ENCODE assay signal across 28 cellular contexts in genomic region chr20:1199981-1200380, GRCh38. TPM values are rescaled to one million over a fixed set of nuclear protein-coding genes. Genes with fewer than 3 reads are reported as not detected.
A peak's percentile ranks its signal among the peaks of the same experiment; 100 is the strongest.
DNase-seq lines count a peak whose midpoint lies in the region; ATAC-seq and TF ChIP-seq lines count a peak whose summit lies in the region.
"Had no signal": no experiment of that assay in that cellular context is flagged by ENCODE, and none has a peak within 500 bp of the region (broad histone marks: within the 10 kb centered on the region; RNA-seq: fewer than 3 reads in every experiment).

No MANE protein-coding gene starts in this region.

- H3K36me3 ChIP-seq in DND-41 (ENCODE audit: insufficient read depth, low read length) (no peaks in the 10 kb centered on the region), upper lobe of right lung (no peaks in the 10 kb centered on the region), Peyer's patch (no peaks in the 10 kb centered on the region)
- H3K36me3 ChIP-seq: BLaER1, HAP-1 had no signal

- CTCF ChIA-PET in activated CD8-positive, alpha-beta T cell treated with anti-CD3 and anti-CD28 coated beads, Interleukin-2, amount 10 ng/mL, durations not matched to agents 7 days and 5 days (lab: Charles Lee), result interaction anchor here (1.4 to 1.6 kb wide), 2 partner anchors 10 to 13 kb away, joined by 3 to 9 read pairs; no protein-coding TSS in a partner anchor
- CTCF ChIA-PET in activated CD8-positive, alpha-beta T cell treated with anti-CD3 and anti-CD28 coated beads for 36 hours (lab: Charles Lee), result interaction anchor here (1.2 to 2.7 kb wide), 4 partner anchors 12 to 227 kb away, joined by 3 to 11 read pairs (median 3); no protein-coding TSS in a partner anchor

- TF ChIP-seq POLR2A in Peyer's patch (IDR thresholded peaks at IDR 0.05), result no peak

- H3K4me3 Mint-ChIP-seq in activated CD8-positive, alpha-beta T cell treated with anti-CD3 and anti-CD28 coated beads, Interleukin-2, amount 10 ng/mL, durations not matched to agents 7 days and 5 days, result no peak overlapping the region
- H3K4me3 Mint-ChIP-seq in activated CD8-positive, alpha-beta T cell treated with anti-CD3 and anti-CD28 coated beads for 36 hours, result no peak overlapping the region
- H3K4me3 Mint-ChIP-seq: CD4-positive, alpha-beta memory T cell; GM23338; HFFc6 had no signal

- no peak for DNase-seq in activated CD8-positive, alpha-beta T cell treated with anti-CD3 and anti-CD28 coated beads, Interleukin-2, amount 10 ng/mL, durations not matched to agents 7 days and 5 days
- DNase-seq in activated CD8-positive, alpha-beta T cell treated with anti-CD3 and anti-CD28 coated beads for 36 hours, result no peak
- DNase-seq in DND-41 (no peak), dermis blood vessel endothelial cell (peak; percentile 30), upper lobe of right lung (no peak), Peyer's patch (no peak), GM20000 (ENCODE audit: low spot score) (no peak)
- DNase-seq: CD4-positive, alpha-beta memory T cell; COR-L47; DMS53; HFFc6; NCI-H1092 treated with DMSO at 0.1 percent for 48 hours; NCI-H1436; NCI-H187; NCI-H2081 treated with DMSO at 0.1 percent for 48 hours; NCI-H2171; NCI-H226; NCI-H510A; NCI-H69; SIG-M5 had no signal

- peaks cover 11% of the 10 kb centered on the region for H3K4me1 Mint-ChIP-seq in activated CD8-positive, alpha-beta T cell treated with anti-CD3 and anti-CD28 coated beads, Interleukin-2, amount 10 ng/mL, durations not matched to agents 7 days and 5 days (ENCODE audit: low read depth)
- H3K4me1 Mint-ChIP-seq in activated CD8-positive, alpha-beta T cell treated with anti-CD3 and anti-CD28 coated beads for 36 hours (ENCODE audit: low read depth), result peaks cover 4% of the 10 kb centered on the region
- H3K4me1 Mint-ChIP-seq: GM23338 had no signal

- no peak overlapping the region for H3K4me2 ChIP-seq in DND-41 (ENCODE audit: insufficient read depth, low read length)
- H3K4me2 ChIP-seq: BLaER1, GM23338, KMS-11 had no signal

- ATAC-seq in activated CD8-positive, alpha-beta T cell treated with anti-CD3 and anti-CD28 coated beads, Interleukin-2, amount 10 ng/mL, durations not matched to agents 7 days and 5 days, result peak; percentile 51
- no peak for ATAC-seq in activated CD8-positive, alpha-beta T cell treated with anti-CD3 and anti-CD28 coated beads for 36 hours
- ATAC-seq in DND-41 (ENCODE audit: insufficient read depth, low read depth), result 0 out of 3 replicates have a peak, but pooled peaks have one; percentile 40
- no peak for ATAC-seq in upper lobe of right lung
- ATAC-seq: GM23338, Panc1 had no signal

- no peaks in the 10 kb centered on the region for H3K79me2 ChIP-seq in DND-41 (ENCODE audit: insufficient read depth, low read length)

- no peaks in the 10 kb centered on the region for H3K36me3 Mint-ChIP-seq in activated CD8-positive, alpha-beta T cell treated with anti-CD3 and anti-CD28 coated beads, Interleukin-2, amount 10 ng/mL, durations not matched to agents 7 days and 5 days (ENCODE audit: low read depth)
- no peaks in the 10 kb centered on the region for H3K36me3 Mint-ChIP-seq in activated CD8-positive, alpha-beta T cell treated with anti-CD3 and anti-CD28 coated beads for 36 hours (ENCODE audit: low read depth)
- H3K36me3 Mint-ChIP-seq: CD4-positive, alpha-beta memory T cell had no signal

- H3K9ac ChIP-seq in DND-41 (ENCODE audit: low read depth, low read length), result no peak overlapping the region
- H3K9ac ChIP-seq: BLaER1, KMS-11 had no signal

- no peak for TF ChIP-seq CTCF in activated CD8-positive, alpha-beta T cell treated with anti-CD3 and anti-CD28 coated beads for 36 hours (IDR thresholded peaks at IDR 0.05)
- TF ChIP-seq CTCF in DND-41 (IDR thresholded peaks at IDR 0.05; ENCODE audit: borderline replicate concordance, extremely low read depth, low read length, poor library complexity, severe bottlenecking), result no peak
- no peak for TF ChIP-seq CTCF in upper lobe of right lung (IDR thresholded peaks at IDR 0.05)
- TF ChIP-seq CTCF in Peyer's patch (IDR thresholded peaks at IDR 0.05), result no peak
- no peak for TF ChIP-seq CTCF in GM20000 (IDR thresholded peaks at IDR 0.05; ENCODE audit: extremely low read depth, missing control alignments)

- no peaks in the 10 kb centered on the region for H3K4me1 ChIP-seq in DND-41 (ENCODE audit: insufficient read depth, low read length)
- peaks cover 9% of the 10 kb centered on the region for H3K4me1 ChIP-seq in upper lobe of right lung
- peaks cover 0 to 15% (median 0%) of the 10 kb centered on the region in 4 donors for H3K4me1 ChIP-seq in Peyer's patch
- H3K4me1 ChIP-seq: BLaER1, HAP-1 had no signal

- no peak overlapping the region for H3K27ac ChIP-seq in DND-41 (ENCODE audit: low read length)
- peak overlapping the region; percentile 78 for H3K27ac ChIP-seq in upper lobe of right lung
- no peak overlapping the region for H3K27ac ChIP-seq in Peyer's patch
- H3K27ac ChIP-seq: BLaER1, KMS-11, SK-N-MC had no signal

- no peaks in the 10 kb centered on the region for H3K27me3 ChIP-seq in DND-41 (ENCODE audit: insufficient read depth, low read length, poor library complexity)
- H3K27me3 ChIP-seq in upper lobe of right lung, result no peaks in the 10 kb centered on the region
- no peaks in the 10 kb centered on the region for H3K27me3 ChIP-seq in Peyer's patch
- H3K27me3 ChIP-seq: BLaER1 had no signal

- H2AFZ ChIP-seq in DND-41 (ENCODE audit: low read depth, low read length), result no peak overlapping the region
- H2AFZ ChIP-seq: GM23338 had no signal

- no peaks in the 10 kb centered on the region for H3K9me3 Mint-ChIP-seq in activated CD8-positive, alpha-beta T cell treated with anti-CD3 and anti-CD28 coated beads, Interleukin-2, amount 10 ng/mL, durations not matched to agents 7 days and 5 days (ENCODE audit: insufficient read depth)
- peaks cover 7% of the 10 kb centered on the region for H3K9me3 Mint-ChIP-seq in activated CD8-positive, alpha-beta T cell treated with anti-CD3 and anti-CD28 coated beads for 36 hours
- H3K9me3 Mint-ChIP-seq: GM23338, HFFc6 had no signal

- H3K4me3 ChIP-seq in DND-41 (ENCODE audit: low read depth in 1 of 2, low read length in 2 of 2) (no peak overlapping the region), upper lobe of right lung (no peak overlapping the region), Peyer's patch (no peak overlapping the region)
- H3K4me3 ChIP-seq: BLaER1, GM23338, HAP-1, SK-N-MC had no signal

- H3K9me3 ChIP-seq in DND-41 (ENCODE audit: insufficient read depth, low read length, severe bottlenecking) (peaks cover 2% of the 10 kb centered on the region), upper lobe of right lung (no peaks in the 10 kb centered on the region), Peyer's patch (no peaks in the 10 kb centered on the region)
- H3K9me3 ChIP-seq: BLaER1, HAP-1 had no signal

- H3K27me3 Mint-ChIP-seq in activated CD8-positive, alpha-beta T cell treated with anti-CD3 and anti-CD28 coated beads, Interleukin-2, amount 10 ng/mL, durations not matched to agents 7 days and 5 days (ENCODE audit: low read depth), result peaks cover 4% of the 10 kb centered on the region
- H3K27me3 Mint-ChIP-seq in activated CD8-positive, alpha-beta T cell treated with anti-CD3 and anti-CD28 coated beads for 36 hours, result no peaks in the 10 kb centered on the region

- H4K20me1 ChIP-seq in DND-41 (ENCODE audit: insufficient read depth, low read length), result 0 out of 2 replicates have a peak, but pooled peaks cover 4% of the 10 kb centered on the region
- H4K20me1 ChIP-seq: BLaER1 had no signal

- intact Hi-C loops in activated CD8-positive, alpha-beta T cell treated with anti-CD3 and anti-CD28 coated beads for 36 hours (cut with micrococcal nuclease), result no loop called here
- intact Hi-C loops in upper lobe of right lung (cut with DNase I), result no loop called here

- POLR2A ChIA-PET in activated CD8-positive, alpha-beta T cell treated with anti-CD3 and anti-CD28 coated beads, Interleukin-2, amount 10 ng/mL, durations not matched to agents 7 days and 5 days (lab: Charles Lee), result no interaction called here
- POLR2A ChIA-PET in activated CD8-positive, alpha-beta T cell treated with anti-CD3 and anti-CD28 coated beads for 36 hours (lab: Charles Lee), result interaction anchor here (0.7 to 1.2 kb wide), 3 partner anchors 9 to 230 kb away, joined by 3 to 4 read pairs (median 3); no protein-coding TSS in a partner anchor

- H3K27ac Mint-ChIP-seq in activated CD8-positive, alpha-beta T cell treated with anti-CD3 and anti-CD28 coated beads, Interleukin-2, amount 10 ng/mL, durations not matched to agents 7 days and 5 days, result no peak overlapping the region
- no peak overlapping the region for H3K27ac Mint-ChIP-seq in activated CD8-positive, alpha-beta T cell treated with anti-CD3 and anti-CD28 coated beads for 36 hours
- H3K27ac Mint-ChIP-seq: GM23338, HFFc6 had no signal

RNA-seq across cellular contexts. Expression of gene C20orf202, which starts 3.3 kb away (rescaled TPM):
- total RNA-seq in activated CD8-positive, alpha-beta T cell treated with anti-CD3 and anti-CD28 coated beads, Interleukin-2, amount 10 ng/mL, durations not matched to agents 7 days and 5 days, result not detected
- total RNA-seq in activated CD8-positive, alpha-beta T cell treated with anti-CD3 and anti-CD28 coated beads for 36 hours, result not detected
- not detected in 2 replicates for total RNA-seq in dermis blood vessel endothelial cell
- total RNA-seq in upper lobe of right lung, result 0.64 TPM
- 1 to 10 TPM in 2 of 4 donors, not detected in 2; 1.7 to 2.3 TPM for total RNA-seq in Peyer's patch
- total RNA-seq: A172, GM23338, HFFc6, OCI-LY7 had no signal

RNA-seq across cellular contexts. Expression of gene TMEM74B, which starts 15.2 kb away (rescaled TPM):
- total RNA-seq in activated CD8-positive, alpha-beta T cell treated with anti-CD3 and anti-CD28 coated beads, Interleukin-2, amount 10 ng/mL, durations not matched to agents 7 days and 5 days, result 1 to 10 TPM in 1 of 2 experiments, under 1 TPM in 1; 0.39 to 1.1 TPM
- total RNA-seq in activated CD8-positive, alpha-beta T cell treated with anti-CD3 and anti-CD28 coated beads for 36 hours, result 1 to 10 TPM; 1.8 to 2.2 TPM
- total RNA-seq in dermis blood vessel endothelial cell, result 0.34 and 0.60 TPM in 2 replicates
- 6.1 TPM for total RNA-seq in upper lobe of right lung
- total RNA-seq in Peyer's patch, result 10 to 100 TPM; 11.6 to 87.6 (median 30.2) TPM
- total RNA-seq: CD4-positive, alpha-beta memory T cell; HFFc6; OCI-LY7 had no signal

RNA-seq across cellular contexts. Expression of gene RAD21L1, which starts 25.9 kb away (rescaled TPM):
- under 1 TPM in 1 of 2 experiments, not detected in 1; 0.18 TPM for total RNA-seq in activated CD8-positive, alpha-beta T cell treated with anti-CD3 and anti-CD28 coated beads, Interleukin-2, amount 10 ng/mL, durations not matched to agents 7 days and 5 days
- total RNA-seq in activated CD8-positive, alpha-beta T cell treated with anti-CD3 and anti-CD28 coated beads for 36 hours, result under 1 TPM; 0.18 to 0.25 TPM
- total RNA-seq in dermis blood vessel endothelial cell (not detected in 2 replicates), upper lobe of right lung (not detected), Peyer's patch (not detected)
- total RNA-seq: OCI-LY7 had no signal

Comparison
In these comparisons a context has a peak if more than half of its experiments do, and no peak if none do; other contexts are left out.
1. ATAC-seq: peak in activated CD8-positive, alpha-beta T cell treated with anti-CD3 and anti-CD28 coated beads, Interleukin-2, amount 10 ng/mL, durations not matched to agents 7 days and 5 days (single experiment) and DND-41 (single experiment); none in activated CD8-positive, alpha-beta T cell treated with anti-CD3 and anti-CD28 coated beads for 36 hours (single experiment) and upper lobe of right lung (single experiment).